Comparison of ENCODE assay signal across 16 cellular contexts in genomic region chr2:152425765-152426710, GRCh38.
DNase-seq lines count a peak whose midpoint lies in the region; ATAC-seq and TF ChIP-seq lines count a peak whose summit lies in the region.
"Had no signal": no experiment of that assay in that cellular context is flagged by ENCODE, and none has a peak within 500 bp of the region (broad histone marks: within the 10 kb centered on the region; RNA-seq: fewer than 3 reads in every experiment).

No MANE protein-coding gene starts in this region.

- POLR2A ChIA-PET in MCF 10A (lab: Yijun Ruan, JAX): interaction anchor here (0.7 to 2.6 kb wide), 5 partner anchors 8 to 52 kb away, joined by 3 to 8 read pairs (median 5); no protein-coding TSS in a partner anchor

- H3K9me3 ChIP-seq in breast epithelium (no peaks in the 10 kb centered on the region), mesenchymal stem cell (ENCODE audit: control insufficient read depth, low read length) (no peaks in the 10 kb centered on the region), suprapubic skin (no peaks in the 10 kb centered on the region)

- H4K91ac ChIP-seq in mesenchymal stem cell (ENCODE audit: low read length): no peak overlapping the region

- TF ChIP-seq CTCF in MCF 10A (IDR thresholded peaks at IDR 0.05; ENCODE audit: unreplicated experiment): no peak
- TF ChIP-seq CTCF in breast epithelium (IDR thresholded peaks at IDR 0.05): no peak
- no peak for TF ChIP-seq CTCF in suprapubic skin (IDR thresholded peaks at IDR 0.05)

- WGBS in mesenchymal stem cell: 88% methylated on average over 7 of the region's 8 CpGs
- WGBS in suprapubic skin: 73% methylated on average over 8 of the region's 8 CpGs

- H2AK5ac ChIP-seq in mesenchymal stem cell (ENCODE audit: low read length, severe bottlenecking): no peak overlapping the region

- TF ChIP-seq EP300 in suprapubic skin (IDR thresholded peaks at IDR 0.05): no peak

- H2BK12ac ChIP-seq in mesenchymal stem cell (ENCODE audit: low read length in 2 of 2): no peak overlapping the region

- DNase-seq in MCF 10A (ENCODE audit: unreplicated experiment) (no peak), breast epithelium (ENCODE audit: low spot score in 2 of 2) (no peak), mesenchymal stem cell (no peak), NCI-H748 treated with DMSO at 0.1 percent for 48 hours (lab: John Stamatoyannopoulos, UW) (no peak), suprapubic skin (ENCODE audit: low spot score in 2 of 2) (no peak)
- DNase-seq: activated naive CD8-positive, alpha-beta T cell treated with anti-CD3 and anti-CD28 coated beads for 36 hours; activated T-cell treated with anti-CD3 and anti-CD28 coated beads, Interleukin-2, amount 50 U/mL, for 1 hour; caudate nucleus; KG1; NCI-H1417; NCI-H446; occipital lobe; trophoblast cell had no signal

- H2AFZ ChIP-seq in mesenchymal stem cell (ENCODE audit: low read depth, low read length): no peak overlapping the region

- H3K14ac ChIP-seq in mesenchymal stem cell (ENCODE audit: low read length in 2 of 2): no peak overlapping the region

- TF ChIP-seq POLR2A in breast epithelium (IDR thresholded peaks at IDR 0.05) (no peak), suprapubic skin (IDR thresholded peaks at IDR 0.05) (no peak)

- peaks cover 4% of the 10 kb centered on the region for H3K36me3 Mint-ChIP-seq in MCF 10A (ENCODE audit: insufficient read depth, unreplicated experiment)
- H3K36me3 Mint-ChIP-seq: activated naive CD8-positive, alpha-beta T cell treated with anti-CD3 and anti-CD28 coated beads for 36 hours had no signal

- H3K9ac ChIP-seq in mesenchymal stem cell (ENCODE audit: low read length): peak overlapping the region; percentile 6

- ATAC-seq in HG02798 (IDR thresholded peaks at IDR 0.05; ENCODE audit: poor library complexity, unreplicated experiment): no peak
- ATAC-seq in GM18502 (IDR thresholded peaks at IDR 0.05; ENCODE audit: poor library complexity, unreplicated experiment): no peak

- no peak overlapping the region for H4K8ac ChIP-seq in mesenchymal stem cell (ENCODE audit: low read length)

- intact Hi-C loops in MCF 10A (cut with micrococcal nuclease) (no loop called here), breast epithelium (cut with DNase I; ENCODE audit: low total_unique reads) (no loop called here)

- no peak overlapping the region for H2BK15ac ChIP-seq in mesenchymal stem cell (ENCODE audit: low read depth, poor library complexity, severe bottlenecking)

- H2BK120ac ChIP-seq in mesenchymal stem cell (ENCODE audit: low read depth, low read length): no peak overlapping the region

- BruUV-seq in MCF 10A (replicated peaks; lab: Mats Ljungman, UMichigan): no TSS peak

- H3K27ac ChIP-seq in breast epithelium (no peak overlapping the region), cingulate gyrus (ENCODE audit: low read depth, low read length) (peak overlapping the region; percentile 50), mesenchymal stem cell (ENCODE audit: low read length, poor library complexity, severe bottlenecking) (no peak overlapping the region), suprapubic skin (no peak overlapping the region)

- H3K27me3 ChIP-seq in breast epithelium (no peaks in the 10 kb centered on the region), mesenchymal stem cell (ENCODE audit: control insufficient read depth in 1 of 2, insufficient read depth in 1 of 2, low read length in 2 of 2) (no peaks in the 10 kb centered on the region), suprapubic skin (no peaks in the 10 kb centered on the region)

- H3K4me3 Mint-ChIP-seq in MCF 10A (ENCODE audit: unreplicated experiment): no peak overlapping the region
- H3K4me3 Mint-ChIP-seq: activated naive CD8-positive, alpha-beta T cell treated with anti-CD3 and anti-CD28 coated beads for 36 hours had no signal

- peak overlapping the region; percentile 19 for H3K27ac Mint-ChIP-seq in MCF 10A (ENCODE audit: low read depth, unreplicated experiment)
- H3K27ac Mint-ChIP-seq: activated naive CD8-positive, alpha-beta T cell treated with anti-CD3 and anti-CD28 coated beads for 36 hours had no signal

- H3K4me3 ChIP-seq in breast epithelium (no peak overlapping the region), mesenchymal stem cell (ENCODE audit: insufficient read depth in 1 of 2, low read depth in 1 of 2, low read length in 2 of 2) (no peak overlapping the region), suprapubic skin (no peak overlapping the region)

- no peak overlapping the region for H3K4ac ChIP-seq in mesenchymal stem cell (ENCODE audit: low read depth in 1 of 2, low read length in 2 of 2)

- no peaks in the 10 kb centered on the region for H3K27me3 Mint-ChIP-seq in MCF 10A (ENCODE audit: insufficient read depth, unreplicated experiment)

- H3K79me1 ChIP-seq in mesenchymal stem cell (replicated peaks; ENCODE audit: low read length, poor library complexity, severe bottlenecking): peaks cover 17% of the 10 kb centered on the region

- peaks cover 23% of the 10 kb centered on the region for H3K4me1 Mint-ChIP-seq in MCF 10A (ENCODE audit: insufficient read depth, unreplicated experiment)

- H3K36me3 ChIP-seq in breast epithelium: no peaks in the 10 kb centered on the region
- no peaks in the 10 kb centered on the region for H3K36me3 ChIP-seq in mesenchymal stem cell (ENCODE audit: control insufficient read depth in 1 of 2, insufficient read depth in 2 of 2, low read depth in 1 of 2, low read length in 2 of 2)
- H3K36me3 ChIP-seq in suprapubic skin: no peaks in the 10 kb centered on the region

- no peak overlapping the region for H3K18ac ChIP-seq in mesenchymal stem cell (ENCODE audit: low read depth in 1 of 2, low read length in 2 of 2)

- CTCF ChIA-PET in MCF 10A (lab: Yijun Ruan, JAX): interaction anchor here (0.6 to 1.0 kb wide), 4 partner anchors 61 to 209 kb away, joined by 3 to 4 read pairs (median 3); no protein-coding TSS in a partner anchor

- no peak overlapping the region for H3K4me2 ChIP-seq in mesenchymal stem cell (ENCODE audit: low read length, poor library complexity, severe bottlenecking)

- H3K4me1 ChIP-seq in breast epithelium (no peaks in the 10 kb centered on the region), mesenchymal stem cell (ENCODE audit: control insufficient read depth, insufficient read depth, low read depth, low read length) (peaks cover 7% of the 10 kb centered on the region), suprapubic skin (peaks cover 20% of the 10 kb centered on the region)

- H3K9me3 Mint-ChIP-seq in MCF 10A (ENCODE audit: unreplicated experiment): no peaks in the 10 kb centered on the region
- H3K9me3 Mint-ChIP-seq: activated naive CD8-positive, alpha-beta T cell treated with anti-CD3 and anti-CD28 coated beads for 36 hours had no signal

- no peak overlapping the region for H3K23ac ChIP-seq in mesenchymal stem cell (ENCODE audit: low read length in 2 of 2)

- H2BK5ac ChIP-seq in mesenchymal stem cell (ENCODE audit: low read depth, low read length, poor library complexity, severe bottlenecking): no peak overlapping the region
